8 cellular contexts compared by ENCODE assay signal in genomic region chr20:31605031-31605901, GRCh38. TPM values are rescaled to one million over a fixed set of nuclear protein-coding genes. Genes with fewer than 3 reads are reported as not detected.
DNase-seq lines count a peak whose midpoint lies in the region; ATAC-seq and TF ChIP-seq lines count a peak whose summit lies in the region.

TSS of gene ID1 (plus strand) at chr20:31605289. CDS start at chr20:31605388, 99 bp downstream.

- CTCF ChIA-PET in PC-3 (lab: Charles Lee) = interaction anchor here (0.6 to 2.3 kb wide), 6 partner anchors 12 to 45 kb away, joined by 3 to 10 read pairs (median 4); no protein-coding TSS in a partner anchor

- H3K9me3 ChIP-seq in PC-3 (ENCODE audit: low read length) = no peaks in the 10 kb centered on the region
- no peaks in the 10 kb centered on the region for H3K9me3 ChIP-seq in mucosa of descending colon

- no peaks in the 10 kb centered on the region for H3K9me2 ChIP-seq in PC-3 (replicated peaks; ENCODE audit: low read length)

- peak within 1 kb of the TSS; percentile 53; the same call in 1 of the 2 replicates for H2AFZ ChIP-seq in PC-3 (ENCODE audit: low read length)

- H3K4me3 ChIP-seq in PC-3 (ENCODE audit: low read length) (peak within 1 kb of the TSS; percentile 97), epithelial cell of esophagus (ENCODE audit: low read length) (peak within 1 kb of the TSS; percentile 82), mucosa of descending colon (peak within 1 kb of the TSS; percentile 60)

- intact Hi-C loops in PC-3 (cut with micrococcal nuclease) (no loop called here), mucosa of descending colon (cut with DNase I, micrococcal nuclease) (no loop called here)

- ATAC-seq in GM21723 (IDR thresholded peaks at IDR 0.05; ENCODE audit: unreplicated experiment) (peak; percentile 83), PC-3 (peak; percentile 49), mucosa of descending colon (peak; percentile 78)

- H3F3A ChIP-seq in PC-3 (ENCODE audit: low read length, unreplicated experiment) = peaks cover 15% of the 10 kb centered on the region

- POLR2A ChIA-PET in PC-3 (lab: Charles Lee; ENCODE audit: unreplicated experiment) = interaction anchor here (0.6 to 3.7 kb wide), 11 partner anchors 12 to 335 kb away, joined by 3 to 34 read pairs (median 4); no protein-coding TSS in a partner anchor

- H3K36me3 ChIP-seq in PC-3 (ENCODE audit: low read depth, low read length) (0 out of 2 replicates have a peak, but pooled peaks cover 6% of the 10 kb centered on the region), mucosa of descending colon (ENCODE audit: low read depth) (peaks cover 2% of the 10 kb centered on the region)

- H3K4me2 ChIP-seq in PC-3 (ENCODE audit: low read length) = peak within 1 kb of the TSS; percentile 83

- no peak for TF ChIP-seq CTCF in PC-3 (conservative IDR thresholded peaks at IDR 0.05; ENCODE audit: low read depth, low read length)
- TF ChIP-seq CTCF in epithelial cell of esophagus (IDR thresholded peaks at IDR 0.05; ENCODE audit: insufficient read depth, low read depth, low read length, missing control alignments) = no peak
- TF ChIP-seq CTCF in mucosa of descending colon (IDR thresholded peaks at IDR 0.05) = no peak

- H3K4me1 ChIP-seq in PC-3 (ENCODE audit: insufficient read depth, low read length) = peaks cover 57% of the 10 kb centered on the region
- peaks cover 39% of the 10 kb centered on the region for H3K4me1 ChIP-seq in mucosa of descending colon (ENCODE audit: low read depth)

- H3K27me3 ChIP-seq in PC-3 (ENCODE audit: low read length) = no peaks in the 10 kb centered on the region

- peaks cover 17% of the 10 kb centered on the region for H4K20me1 ChIP-seq in PC-3 (ENCODE audit: low read length)

- peak; percentile 93 for DNase-seq in DMS153 (lab: John Stamatoyannopoulos, UW)
- peak; percentile 96 for DNase-seq in KBM-7
- peak; percentile 97 for DNase-seq in PC-3
- peak; percentile 93 for DNase-seq in activated T-cell treated with anti-CD3 and anti-CD28 coated beads, Interleukin-2, amount 50 U/mL, for 1 hour
- peak; percentile 95 for DNase-seq in epithelial cell of esophagus (ENCODE audit: low read depth)
- peak; percentile 95 to 98 (median 96) for DNase-seq in mucosa of descending colon
- DNase-seq in stimulated activated CD8-positive, alpha-beta memory T cell treated with anti-CD3 and anti-CD28 coated beads, Interleukin-2, amount 100 ng/mL, for 48 hours (ENCODE audit: low read depth in 2 of 2) = peak; percentile 73 to 85

- peak within 1 kb of the TSS; percentile 90 for H3K9ac ChIP-seq in PC-3 (ENCODE audit: low read length)

- in situ Hi-C loops in KBM-7 (cut with MboI; ENCODE audit: low pct_unique_long_range_greater_than_20kb, low sequenced_read_pairs) = no loop called here

- BruUV-seq in PC-3 (replicated peaks; lab: Mats Ljungman, UMichigan) = TSS peak; percentile 73

- H3K79me2 ChIP-seq in PC-3 (ENCODE audit: low read length) = peaks cover 33% of the 10 kb centered on the region

- peak within 1 kb of the TSS; percentile 69 for H3K27ac ChIP-seq in PC-3 (ENCODE audit: low read length)

RNA-seq across cellular contexts. Expression of gene ID1, which starts in this region (rescaled TPM):
- total RNA-seq in PC-3 (2014; rRNA removed) (774 and 872 TPM in 2 replicates), mucosa of descending colon (100 to 1,000 TPM; 172 to 414 (median 201) TPM)

Comparison
In these comparisons a context has a peak if more than half of its experiments do, and no peak if none do; other contexts are left out.
1. Peak in every context shown above with its lines: DNase-seq, ATAC-seq, H3K4me3 ChIP-seq and H3K27ac ChIP-seq.